In the genomic region with DNA sequence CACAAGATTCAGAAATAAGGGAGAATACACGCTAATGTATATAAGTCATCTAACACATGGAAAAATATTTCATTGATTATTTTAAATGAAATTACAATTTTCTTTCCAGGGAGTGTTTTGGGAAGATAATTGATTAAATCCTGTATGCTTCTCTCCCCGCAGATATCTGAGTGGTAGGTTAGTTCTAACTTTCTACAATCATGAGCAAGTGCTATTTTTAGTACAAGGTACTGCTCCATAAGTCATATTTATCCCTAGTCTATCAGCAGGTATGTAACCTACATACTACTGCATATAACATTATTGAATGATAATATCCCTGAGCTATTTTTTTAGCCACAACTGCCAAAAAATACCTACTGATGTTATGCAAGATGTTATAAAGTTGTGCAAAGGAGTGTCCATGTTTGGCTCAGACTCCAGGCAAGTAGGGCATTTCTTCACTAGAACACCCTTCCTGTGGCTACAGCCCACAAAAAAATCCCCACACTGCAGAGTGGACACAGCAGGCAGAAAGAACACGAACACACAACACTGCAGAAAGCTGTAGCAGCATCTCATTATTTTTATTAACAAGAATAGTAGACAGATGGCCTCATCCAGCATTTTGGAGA, we compare ENCODE assay signal across 2 cellular contexts.
TF ChIP-seq lines count a peak whose summit lies in the region.

No MANE protein-coding gene starts in this region.

TF ChIP-seq in IMR-90, 13 proteins besides CTCF, POLR2A, EP300 and RAD21:
- TF ChIP-seq MAFK (IDR thresholded peaks at IDR 0.05; ENCODE audit: low read depth, low read length) (no peak), CEBPB (IDR thresholded peaks at IDR 0.05; ENCODE audit: low read depth, low read length) (peak; percentile 60)

TF ChIP-seq in liver, 16 proteins besides CTCF, POLR2A, EP300 and RAD21:
- TF ChIP-seq FOXA1 (IDR thresholded peaks at IDR 0.05) (no peak), HNF4A (conservative IDR thresholded peaks at IDR 0.05) (peak in 1 of 2 donors; percentile 38), TAF1 (conservative IDR thresholded peaks at IDR 0.05) (no peak), YY1 (IDR thresholded peaks at IDR 0.05) (peak; percentile 67), SP1 (IDR thresholded peaks at IDR 0.05) (peak; percentile 36)
